In the genomic region with DNA sequence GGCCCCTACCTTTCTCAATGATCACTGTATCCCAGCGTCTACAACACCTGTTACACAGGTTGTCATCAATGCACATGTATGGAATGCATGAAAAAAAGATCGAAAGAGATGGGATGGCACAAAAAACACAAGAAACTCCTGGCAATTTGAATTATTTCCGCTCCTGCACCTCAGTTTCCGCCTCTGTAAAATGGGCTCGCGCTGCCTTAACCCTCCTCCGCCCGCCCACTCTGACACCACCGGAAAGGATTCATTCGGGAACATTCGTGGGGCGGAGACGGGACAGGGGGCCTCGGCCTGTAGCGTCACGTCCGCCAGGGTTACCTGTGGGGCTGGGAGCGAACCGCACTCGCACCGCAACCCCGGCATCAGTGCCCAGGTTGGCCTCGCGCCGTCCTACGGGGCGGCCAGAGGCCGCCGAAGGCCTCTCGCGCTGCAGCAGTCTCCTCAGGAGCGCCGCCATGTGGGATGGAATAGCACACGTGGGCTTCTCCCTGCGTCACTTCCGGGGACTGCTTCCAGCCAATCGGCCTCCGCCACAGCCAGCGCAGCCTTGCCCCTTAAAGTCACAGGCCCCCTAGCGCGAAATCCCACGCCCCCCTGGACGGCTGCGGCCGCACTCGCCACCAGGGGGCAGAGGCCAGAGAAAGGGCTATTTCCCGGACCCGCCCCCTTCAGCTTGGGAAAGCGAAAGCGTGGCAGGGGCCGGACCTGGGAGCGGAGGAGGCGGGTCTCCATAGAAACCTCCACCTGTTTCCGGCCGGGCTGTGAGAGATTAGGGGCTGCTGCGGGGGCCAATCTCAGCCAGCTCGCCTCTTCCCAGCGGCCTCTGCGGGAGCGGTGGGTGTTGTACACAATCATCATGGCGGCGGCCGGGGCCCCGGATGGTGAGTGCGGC, we compare ENCODE assay signal across 1 cellular context.
TF ChIP-seq lines count a peak whose summit lies in the region.

Gene EARS2 (minus strand): TSS at position 470 of the 898 bp plus-strand sequence. CDS start 7 bp downstream, at position 463.
Gene UBFD1 (plus strand): TSS at position 847 of the 898 bp plus-strand sequence. CDS start 16 bp downstream, at position 863.

TF ChIP-seq in SK-N-SH treated with all-trans-retinoic acid at 6 μM for 48 hours, 23 proteins besides CTCF, POLR2A, EP300 and RAD21 (continued from another document):
- TF ChIP-seq ZNF8 (CRISPR knock-in tag; IDR thresholded peaks at IDR 0.05): peak; percentile 38; the same call in 1 of the 2 replicates
- TF ChIP-seq TCF4 (CRISPR knock-in tag; IDR thresholded peaks at IDR 0.05; ENCODE audit: borderline replicate concordance): 0 out of 2 replicates have a peak, but pooled peaks have one; percentile 7
